16 cellular contexts compared by ENCODE assay signal in genomic region chr12:65524666-65525065, GRCh38.
DNase-seq lines count a peak whose midpoint lies in the region; ATAC-seq, FAIRE-seq and TF ChIP-seq lines count a peak whose summit lies in the region.
"Had no signal": no experiment of that assay in that cellular context is flagged by ENCODE, and none has a peak within 500 bp of the region (broad histone marks: within the 10 kb centered on the region; RNA-seq: fewer than 3 reads in every experiment).

No MANE protein-coding gene starts in this region.

- 81 to 86% (median 83%) methylated on average over 2 of the region's 2 CpGs for WGBS in heart left ventricle, 4 donors

- dilution Hi-C loops in endothelial cell of umbilical vein (cut with MboI; ENCODE audit: extremely low pct_ligation_motif_present, low sequenced_read_pairs), result no loop called here

- POLR2A ChIA-PET in endothelial cell of umbilical vein (lab: Charles Lee), result no interaction called here

- TF ChIP-seq POLR2A in endothelial cell of umbilical vein (IDR thresholded peaks at IDR 0.05; ENCODE audit: low read depth, low read length), result no peak
- no peak for TF ChIP-seq POLR2A in heart left ventricle (IDR thresholded peaks at IDR 0.05)

- no peaks in the 10 kb centered on the region for H3K9me2 ChIP-seq in MM.1S (replicated peaks; ENCODE audit: insufficient read depth, low read length)

- FAIRE-seq in RCC 7860 (lab: Jason Lieb, UNC) (peak; percentile 89), endothelial cell of umbilical vein (lab: Jason Lieb, UNC) (no peak)

- H4K20me1 ChIP-seq in endothelial cell of umbilical vein (replicated peaks; ENCODE audit: control insufficient read depth, extremely low read depth, insufficient read depth, low read length), result no peaks in the 10 kb centered on the region
- no peaks in the 10 kb centered on the region for H4K20me1 ChIP-seq in MM.1S (ENCODE audit: insufficient read depth, low read length)

- DNase-seq in ELR (ENCODE audit: low read depth), result peak; percentile 94
- DNase-seq in RCC 7860 (ENCODE audit: low spot score), result peak; percentile 46
- peak; percentile 14 for DNase-seq in endothelial cell of umbilical vein (ENCODE audit: low read depth, low spot score)
- DNase-seq in myocyte (ENCODE audit: low read depth), result peak; percentile 41
- no peak for DNase-seq in MM.1S
- DNase-seq in HUDEP-2 (lab: John Stamatoyannopoulos, UW; ENCODE audit: unreplicated experiment in 76 of 76), result no peak
- no peak for DNase-seq in heart left ventricle
- DNase-seq: activated naive CD4-positive, alpha-beta T cell; caudate nucleus; heart right ventricle; left cardiac atrium; substantia nigra had no signal

- ATAC-seq in heart left ventricle, result no peak
- ATAC-seq in GM19395 (IDR thresholded peaks at IDR 0.05; ENCODE audit: unreplicated experiment), result no peak
- ATAC-seq: heart right ventricle, left cardiac atrium had no signal

- H2AFZ ChIP-seq in endothelial cell of umbilical vein (ENCODE audit: low read depth, low read length), result no peak overlapping the region
- H2AFZ ChIP-seq in MM.1S (ENCODE audit: low read length), result no peak overlapping the region

- H3K4me2 ChIP-seq in endothelial cell of umbilical vein (ENCODE audit: insufficient read depth, low read length) (no peak overlapping the region), MM.1S (ENCODE audit: low read depth, low read length) (no peak overlapping the region)

- H3K4me3 ChIP-seq in endothelial cell of umbilical vein (replicated peaks in 1 of 3; ENCODE audit: insufficient read depth in 1 of 3, low read depth in 1 of 3, low read length in 3 of 3), result no peak overlapping the region
- no peak overlapping the region for H3K4me3 ChIP-seq in MM.1S (ENCODE audit: low read length)
- no peak overlapping the region for H3K4me3 ChIP-seq in heart left ventricle
- H3K4me3 ChIP-seq: heart right ventricle, SK-N-MC had no signal

- intact Hi-C loops in endothelial cell of umbilical vein (cut with micrococcal nuclease), result no loop called here
- intact Hi-C loops in heart left ventricle (cut with DNase I), result no loop called here

- no peaks in the 10 kb centered on the region for H3K9me3 ChIP-seq in endothelial cell of umbilical vein (replicated peaks; ENCODE audit: control insufficient read depth, insufficient read depth, low read length)
- H3K9me3 ChIP-seq in MM.1S (replicated peaks; ENCODE audit: insufficient read depth, low read length), result no peaks in the 10 kb centered on the region
- H3K9me3 ChIP-seq in heart left ventricle, result peaks cover 0 to 9% (median 0%) of the 10 kb centered on the region in 12 donors

- no peaks in the 10 kb centered on the region for H3K9me1 ChIP-seq in endothelial cell of umbilical vein (replicated peaks; ENCODE audit: control insufficient read depth, extremely low read depth, insufficient read depth, low read length)

- BruUV-seq in endothelial cell of umbilical vein (replicated peaks; lab: Mats Ljungman, UMichigan), result no TSS peak

- H3K4me1 ChIP-seq in endothelial cell of umbilical vein (ENCODE audit: control insufficient read depth, extremely low read depth, insufficient read depth, low read length), result peaks cover 26% of the 10 kb centered on the region
- H3K4me1 ChIP-seq in MM.1S (ENCODE audit: low read length), result no peaks in the 10 kb centered on the region
- H3K4me1 ChIP-seq in heart left ventricle, result no peaks in the 10 kb centered on the region
- H3K4me1 ChIP-seq: heart right ventricle had no signal

- H3K36me3 ChIP-seq in endothelial cell of umbilical vein (ENCODE audit: control insufficient read depth in 2 of 2, extremely low read depth in 1 of 2, insufficient read depth in 2 of 2, low read length in 2 of 2), result no peaks in the 10 kb centered on the region
- no peaks in the 10 kb centered on the region for H3K36me3 ChIP-seq in MM.1S (replicated peaks; ENCODE audit: insufficient read depth, low read length)
- H3K36me3 ChIP-seq in heart left ventricle, result no peaks in the 10 kb centered on the region
- H3K36me3 ChIP-seq: heart right ventricle had no signal

- CTCF ChIA-PET in endothelial cell of umbilical vein (lab: Charles Lee), result interaction anchor here (0.8 to 2.4 kb wide), 5 partner anchors 9 to 563 kb away, joined by 3 to 12 read pairs (median 7); no protein-coding TSS in a partner anchor

- H3K79me2 ChIP-seq in endothelial cell of umbilical vein (ENCODE audit: control insufficient read depth, insufficient read depth, low read length) (no peaks in the 10 kb centered on the region), MM.1S (ENCODE audit: low read length) (no peaks in the 10 kb centered on the region)

- H3K27ac ChIP-seq in endothelial cell of umbilical vein (ENCODE audit: insufficient read depth, low read depth, low read length) (peak overlapping the region; percentile 21), MM.1S (ENCODE audit: low read length) (no peak overlapping the region), heart left ventricle (no peak overlapping the region)
- H3K27ac ChIP-seq: C4-2B, heart right ventricle, SK-N-MC, VCaP had no signal

- no peaks in the 10 kb centered on the region for H3F3A ChIP-seq in MM.1S (ENCODE audit: insufficient read depth, low read length)

- TF ChIP-seq CTCF in endothelial cell of umbilical vein (IDR thresholded peaks at IDR 0.05; ENCODE audit: extremely low read depth in 1 of 2, insufficient read depth in 1 of 2, low read depth in 1 of 2, low read length in 2 of 2) (no peak), MM.1S (IDR thresholded peaks at IDR 0.05; ENCODE audit: low read length) (no peak), heart left ventricle (IDR thresholded peaks at IDR 0.05) (no peak)

- no peak overlapping the region for H3K9ac ChIP-seq in endothelial cell of umbilical vein (replicated peaks; ENCODE audit: extremely low read depth, insufficient read depth, low read length)
- H3K9ac ChIP-seq in MM.1S (ENCODE audit: low read length), result no peak overlapping the region

- H3K27me3 ChIP-seq in endothelial cell of umbilical vein (ENCODE audit: control insufficient read depth in 2 of 2, insufficient read depth in 2 of 2, low read length in 2 of 2), result no peaks in the 10 kb centered on the region
- H3K27me3 ChIP-seq in MM.1S (replicated peaks; ENCODE audit: insufficient read depth, low read length), result no peaks in the 10 kb centered on the region
- H3K27me3 ChIP-seq in heart left ventricle, result no peaks in the 10 kb centered on the region
- H3K27me3 ChIP-seq: heart right ventricle had no signal

TF ChIP-seq in endothelial cell of umbilical vein, 7 proteins besides CTCF, POLR2A, EP300 and RAD21:
- TF ChIP-seq FOS (IDR thresholded peaks at IDR 0.05; ENCODE audit: borderline replicate concordance, insufficient read depth, low read length) (peak; percentile 22), GATA2 (IDR thresholded peaks at IDR 0.05; ENCODE audit: insufficient read depth, insufficient read length, low read depth, low read length) (no peak), MYC (IDR thresholded peaks at IDR 0.05; ENCODE audit: low read depth, low read length) (no peak), MAX (IDR thresholded peaks at IDR 0.05; ENCODE audit: insufficient read depth, insufficient read length) (no peak)

Comparison
In these comparisons a context has a peak if more than half of its experiments do, and no peak if none do; other contexts are left out.
1. DNase-seq: peak in ELR (single experiment), RCC 7860 (single experiment), endothelial cell of umbilical vein (single experiment) and myocyte (single experiment); none in MM.1S (single experiment), HUDEP-2 (0 of 76) and heart left ventricle (0 of 5).